Comparison of ENCODE assay signal across 8 cellular contexts in genomic region chr9:136122425-136123383, GRCh38. TPM values are rescaled to one million over a fixed set of nuclear protein-coding genes. Genes with fewer than 3 reads are reported as not detected.
A peak's percentile ranks its signal among the peaks of the same experiment; 100 is the strongest.
DNase-seq lines count a peak whose midpoint lies in the region; ATAC-seq and TF ChIP-seq lines count a peak whose summit lies in the region.

No MANE protein-coding gene starts in this region.

- no peaks in the 10 kb centered on the region for H3K36me3 Mint-ChIP-seq in activated B cell treated with CpG ODN at 0.5 μM for 24 hours (ENCODE audit: low read depth)

- CTCF ChIA-PET in activated B cell treated with CpG ODN at 0.5 μM for 24 hours (lab: Charles Lee): interaction anchor here (0.6 to 8.2 kb wide), 15 partner anchors 10 to 419 kb away, joined by 3 to 68 read pairs (median 4); partner anchors contain the start of genes NACC2 and UBAC1

- intact Hi-C loops in activated B cell treated with CpG ODN at 0.5 μM for 24 hours (cut with micrococcal nuclease): loop anchor here (1.0 to 5.0 kb wide), 3 partner anchors 33 to 420 kb away; partner anchors contain the start of gene KCNT1

- TF ChIP-seq CTCF in GM06990 (IDR thresholded peaks at IDR 0.05; ENCODE audit: insufficient read depth, low read length, poor library complexity, severe bottlenecking): peak; percentile 96
- TF ChIP-seq CTCF in activated B cell treated with CpG ODN at 0.5 μM for 24 hours (IDR thresholded peaks at IDR 0.05): peak; percentile 75
- peak; percentile 97 for TF ChIP-seq CTCF in cardiac fibroblast (IDR thresholded peaks at IDR 0.05; ENCODE audit: low read depth, low read length)

- H3K27me3 ChIP-seq in GM06990 (replicated peaks; ENCODE audit: control insufficient read depth, insufficient read depth, low read length): peaks cover 2% of the 10 kb centered on the region; the same call in 1 of the 2 replicates

- peaks cover 2% of the 10 kb centered on the region for H3K9me3 Mint-ChIP-seq in activated B cell treated with CpG ODN at 0.5 μM for 24 hours

- H3K36me3 ChIP-seq in GM06990 (ENCODE audit: control insufficient read depth, insufficient read depth, low read length): no peaks in the 10 kb centered on the region

- H3K4me3 ChIP-seq in GM06990 (replicated peaks; ENCODE audit: low read depth, low read length): no peak overlapping the region
- no peak overlapping the region for H3K4me3 ChIP-seq in cardiac fibroblast (replicated peaks in 1 of 2; ENCODE audit: low read depth in 2 of 2, low read length in 2 of 2)

- H3K27me3 Mint-ChIP-seq in activated B cell treated with CpG ODN at 0.5 μM for 24 hours: no peaks in the 10 kb centered on the region

- peaks cover 5% of the 10 kb centered on the region for H3K4me1 Mint-ChIP-seq in activated B cell treated with CpG ODN at 0.5 μM for 24 hours

- DNase-seq in GM06990 (ENCODE audit: extremely low read depth, insufficient read length) (peak; percentile 69), NAMALWA (ENCODE audit: low spot score) (peak; percentile 72), activated B cell treated with CpG ODN at 0.5 μM for 24 hours (peak; percentile 76), cardiac fibroblast (ENCODE audit: low read depth in 2 of 2) (peak; percentile 59 to 60), kidney glomerular epithelial cell (lab: John Stamatoyannopoulos, UW) (peak; percentile 30)
- DNase-seq in stimulated activated CD4-positive, alpha-beta T cell treated with anti-CD3 and anti-CD28 coated beads, Interleukin-1b, Interleukin-23, amount 100 ng/mL, for 24 hours (ENCODE audit: low read depth in 4 of 4, low spot score in 1 of 4): peak; percentile 60 to 71 (median 66)

- peak overlapping the region; percentile 15 for H3K4me3 Mint-ChIP-seq in activated B cell treated with CpG ODN at 0.5 μM for 24 hours

- POLR2A ChIA-PET in activated B cell treated with CpG ODN at 0.5 μM for 24 hours (lab: Charles Lee): interaction anchor here (0.7 to 1.7 kb wide), 3 partner anchors 33 to 155 kb away, joined by 3 to 9 read pairs (median 3); no protein-coding TSS in a partner anchor

- ATAC-seq in activated B cell treated with CpG ODN at 0.5 μM for 24 hours (ENCODE audit: low read depth) (no peak), GM21381 (IDR thresholded peaks at IDR 0.05; ENCODE audit: unreplicated experiment) (no peak), HG03342 (IDR thresholded peaks at IDR 0.05; ENCODE audit: unreplicated experiment) (no peak)

- no peak overlapping the region for H3K27ac Mint-ChIP-seq in activated B cell treated with CpG ODN at 0.5 μM for 24 hours

RNA-seq across cellular contexts. Expression of gene TMEM250, which starts 4.0 kb away (rescaled TPM):
- 23.3 and 23.4 TPM in 2 replicates for total RNA-seq in activated B cell treated with CpG ODN at 0.5 μM for 24 hours

RNA-seq across cellular contexts. Expression of gene NACC2, which starts 27.6 kb away (rescaled TPM):
- total RNA-seq in activated B cell treated with CpG ODN at 0.5 μM for 24 hours: 1.5 and 1.6 TPM in 2 replicates
